11 cellular contexts compared by ENCODE assay signal in genomic region chr11:126403658-126404057, GRCh38. TPM values are rescaled to one million over a fixed set of nuclear protein-coding genes. Genes with fewer than 3 reads are reported as not detected.
DNase-seq lines count a peak whose midpoint lies in the region; ATAC-seq and TF ChIP-seq lines count a peak whose summit lies in the region.
"Had no signal": no experiment of that assay in that cellular context is flagged by ENCODE, and none has a peak within 500 bp of the region (broad histone marks: within the 10 kb centered on the region; RNA-seq: fewer than 3 reads in every experiment).

No MANE protein-coding gene starts in this region.

- H3K9me3 Mint-ChIP-seq in type B pancreatic cell (peaks cover 8% of the 10 kb centered on the region), CD14-positive monocyte (peaks cover 0 to 8% (median 4%) of the 10 kb centered on the region in 7 donors)

- no peak overlapping the region for H3K27ac ChIP-seq in osteoblast (ENCODE audit: low read depth, low read length)
- H3K27ac ChIP-seq: 22Rv1, pancreas had no signal

- no peaks in the 10 kb centered on the region for H3K9me3 ChIP-seq in osteoblast (ENCODE audit: low read depth, low read length)
- H3K9me3 ChIP-seq: pancreas, SJSA1 had no signal

- no peak overlapping the region for H3K4me3 ChIP-seq in osteoblast (ENCODE audit: insufficient read depth, low read length)
- H3K4me3 ChIP-seq: pancreas, SJSA1 had no signal

- H3K4me3 Mint-ChIP-seq in type B pancreatic cell: peak overlapping the region; percentile 14
- no peak overlapping the region for H3K4me3 Mint-ChIP-seq in CD14-positive monocyte

- TF ChIP-seq CTCF in type B pancreatic cell (conservative IDR thresholded peaks at IDR 0.05): no peak
- TF ChIP-seq CTCF in CD14-positive monocyte (IDR thresholded peaks at IDR 0.05): no peak
- no peak for TF ChIP-seq CTCF in osteoblast (IDR thresholded peaks at IDR 0.05; ENCODE audit: extremely low read depth, low read depth, low read length)

- DNase-seq in DMS 273 (lab: John Stamatoyannopoulos, UW; ENCODE audit: unreplicated experiment): peak; percentile 64
- no peak for DNase-seq in DMS 273 treated with DMSO at 0.1 percent for 48 hours (lab: John Stamatoyannopoulos, UW)
- DNase-seq in NCI-H524 treated with DMSO at 0.1 percent for 48 hours (lab: John Stamatoyannopoulos, UW): peak; percentile 22
- DNase-seq in type B pancreatic cell (ENCODE audit: extremely low spot score, unreplicated experiment): no peak
- DNase-seq in CD14-positive monocyte (ENCODE audit: low spot score): no peak
- no peak for DNase-seq in osteoblast (ENCODE audit: insufficient read length, low spot score, missing footprints)
- no peak for DNase-seq in stimulated activated CD4-positive, alpha-beta T cell treated with anti-CD3 and anti-CD28 coated beads, Interleukin-4, amount 100 ng/mL, for 1 hour

- no peak overlapping the region for H3K4me2 ChIP-seq in osteoblast (ENCODE audit: insufficient read depth, low read length)

- H3K4me1 Mint-ChIP-seq in type B pancreatic cell (ENCODE audit: unreplicated experiment) (peaks cover 23% of the 10 kb centered on the region), CD14-positive monocyte (peaks cover 14% of the 10 kb centered on the region)

- intact Hi-C loops in CD14-positive monocyte (cut with micrococcal nuclease): no loop called here

- H3K36me3 Mint-ChIP-seq in type B pancreatic cell (peaks cover 8% of the 10 kb centered on the region), CD14-positive monocyte (peaks cover 15 to 29% of the 10 kb centered on the region in 2 donors)

- ATAC-seq in HG02885 (IDR thresholded peaks at IDR 0.05; ENCODE audit: poor library complexity, unreplicated experiment): peak; percentile 99
- ATAC-seq: pancreas had no signal

- H4K20me1 ChIP-seq in osteoblast (ENCODE audit: insufficient read depth, low read length): peaks cover 23% of the 10 kb centered on the region

- peaks cover 5% of the 10 kb centered on the region for H3K36me3 ChIP-seq in osteoblast (ENCODE audit: insufficient read depth, low read length)
- H3K36me3 ChIP-seq: pancreas, SJSA1 had no signal

- H3K27ac Mint-ChIP-seq in type B pancreatic cell (peak overlapping the region; percentile 91), CD14-positive monocyte (no peak overlapping the region)

- H3K4me1 ChIP-seq in osteoblast (ENCODE audit: insufficient read depth, low read length): no peaks in the 10 kb centered on the region
- H3K4me1 ChIP-seq: pancreas had no signal

- no peaks in the 10 kb centered on the region for H3K79me2 ChIP-seq in osteoblast (ENCODE audit: insufficient read depth, low read length)

- H2AFZ ChIP-seq in osteoblast (ENCODE audit: low read length): no peak overlapping the region

- no peaks in the 10 kb centered on the region for H3K27me3 ChIP-seq in osteoblast (ENCODE audit: insufficient read depth, low read length)
- H3K27me3 ChIP-seq: pancreas, SJSA1 had no signal

- H3K27me3 Mint-ChIP-seq in type B pancreatic cell: no peaks in the 10 kb centered on the region
- no peaks in the 10 kb centered on the region for H3K27me3 Mint-ChIP-seq in CD14-positive monocyte (ENCODE audit: low read depth in 3 of 3)

RNA-seq across cellular contexts. Expression of gene ST3GAL4, which starts 48.2 kb away (rescaled TPM):
- 18.6 and 19.1 TPM in 2 replicates for total RNA-seq in type B pancreatic cell (ENCODE audit: low replicate concordance)
- polyA plus RNA-seq in CD14-positive monocyte: 10 to 100 TPM in 1 of 2 donors, 1 to 10 TPM in 1; 7.8 to 10.1 TPM
- 11.8 and 13.8 TPM in 2 replicates for total RNA-seq in osteoblast

Comparison
In these comparisons a context has a peak if more than half of its experiments do, and no peak if none do; other contexts are left out.
1. DNase-seq: peak in DMS 273 (single experiment) and NCI-H524 treated with DMSO at 0.1 percent for 48 hours (single experiment); none in DMS 273 treated with DMSO at 0.1 percent for 48 hours (single experiment), type B pancreatic cell (single experiment), CD14-positive monocyte (single experiment), osteoblast (single experiment) and stimulated activated CD4-positive, alpha-beta T cell treated with anti-CD3 and anti-CD28 coated beads, Interleukin-4, amount 100 ng/mL, for 1 hour (single experiment).